In genomic region chr17:8068736-8069586, GRCh38 we compare ENCODE assay signal across 12 cellular contexts. TPM values are rescaled to one million over a fixed set of nuclear protein-coding genes. Genes with fewer than 3 reads are reported as not detected.
DNase-seq lines count a peak whose midpoint lies in the region; ATAC-seq and TF ChIP-seq lines count a peak whose summit lies in the region.
"Had no signal": no experiment of that assay in that cellular context is flagged by ENCODE, and none has a peak within 500 bp of the region (broad histone marks: within the 10 kb centered on the region; RNA-seq: fewer than 3 reads in every experiment).

No MANE protein-coding gene starts in this region.

- H3K4me3 ChIP-seq in adrenal gland (no peak overlapping the region), mucosa of descending colon (no peak overlapping the region)
- H3K4me3 ChIP-seq: thyroid gland had no signal

- peaks cover 30% of the 10 kb centered on the region for H3K27me3 Mint-ChIP-seq in activated CD8-positive, alpha-beta T cell treated with anti-CD3 and anti-CD28 coated beads for 36 hours

- H3K27ac Mint-ChIP-seq in activated CD8-positive, alpha-beta T cell treated with anti-CD3 and anti-CD28 coated beads for 36 hours, result no peak overlapping the region
- H3K27ac Mint-ChIP-seq: mesothelial cell of epicardium, T-cell had no signal

- H3K4me1 ChIP-seq in adrenal gland (replicated peaks in 1 of 2) (peaks cover 0 to 6% of the 10 kb centered on the region in 2 donors), mucosa of descending colon (ENCODE audit: low read depth) (peaks cover 36% of the 10 kb centered on the region)

- ATAC-seq in mucosa of descending colon (peak; percentile 71), GM21367 (IDR thresholded peaks at IDR 0.05; ENCODE audit: unreplicated experiment) (no peak), GM18873 (IDR thresholded peaks at IDR 0.05; ENCODE audit: low FRiP score, unreplicated experiment) (no peak)
- ATAC-seq in activated CD8-positive, alpha-beta T cell treated with anti-CD3 and anti-CD28 coated beads for 36 hours, result no peak
- ATAC-seq: T-cell had no signal

- 61 to 75% (median 71%) methylated on average over 7 to 9 of the region's 9 CpGs for WGBS in adrenal gland, 4 donors

- H3K9me3 ChIP-seq in adrenal gland (replicated peaks in 1 of 3), result no peaks in the 10 kb centered on the region
- H3K9me3 ChIP-seq in mucosa of descending colon, result no peaks in the 10 kb centered on the region
- H3K9me3 ChIP-seq: thyroid gland had no signal

- H3K4me3 Mint-ChIP-seq in activated CD8-positive, alpha-beta T cell treated with anti-CD3 and anti-CD28 coated beads for 36 hours, result no peak overlapping the region
- H3K4me3 Mint-ChIP-seq: mesothelial cell of epicardium, T-cell had no signal

- POLR2A ChIA-PET in activated CD8-positive, alpha-beta T cell treated with anti-CD3 and anti-CD28 coated beads for 36 hours (lab: Charles Lee), result interaction anchor here (0.8 kb wide), 1 partner anchor 10 kb away, joined by 7 read pairs; no protein-coding TSS in a partner anchor

- intact Hi-C loops in adrenal gland (cut with DNase I) (no loop called here), mucosa of descending colon (cut with DNase I, micrococcal nuclease) (no loop called here)
- intact Hi-C loops in activated CD8-positive, alpha-beta T cell treated with anti-CD3 and anti-CD28 coated beads for 36 hours (cut with micrococcal nuclease), result no loop called here

- H3K36me3 ChIP-seq in adrenal gland (replicated peaks in 1 of 2) (no peaks in the 10 kb centered on the region), mucosa of descending colon (ENCODE audit: low read depth) (no peaks in the 10 kb centered on the region)
- H3K36me3 ChIP-seq: thyroid gland had no signal

- peak overlapping the region in 1 of 5 donors; percentile 31 for H3K27ac ChIP-seq in adrenal gland
- H3K27ac ChIP-seq: thyroid gland had no signal

- no peak for TF ChIP-seq CTCF in adrenal gland (IDR thresholded peaks at IDR 0.05)
- no peak for TF ChIP-seq CTCF in mucosa of descending colon (IDR thresholded peaks at IDR 0.05)
- no peak for TF ChIP-seq CTCF in activated CD8-positive, alpha-beta T cell treated with anti-CD3 and anti-CD28 coated beads for 36 hours (IDR thresholded peaks at IDR 0.05)

- peaks cover 15% of the 10 kb centered on the region for H3K4me1 Mint-ChIP-seq in activated CD8-positive, alpha-beta T cell treated with anti-CD3 and anti-CD28 coated beads for 36 hours (ENCODE audit: low read depth)

- H3K9me3 Mint-ChIP-seq in activated CD8-positive, alpha-beta T cell treated with anti-CD3 and anti-CD28 coated beads for 36 hours, result no peaks in the 10 kb centered on the region
- H3K9me3 Mint-ChIP-seq: mesothelial cell of epicardium, T-cell had no signal

- DNase-seq in CMK (ENCODE audit: low read depth) (peak; percentile 38), adrenal gland (peak in 5 of 7 donors; percentile 46 to 64 (median 50)), mucosa of descending colon (peak; percentile 69 to 86 (median 72))
- no peak for DNase-seq in activated CD8-positive, alpha-beta T cell treated with anti-CD3 and anti-CD28 coated beads for 36 hours
- DNase-seq: activated CD4-positive, alpha-beta T cell treated with anti-CD3 and anti-CD28 coated beads, Interleukin-2, amount 50 U/mL, for 4 hours; retina; thyroid gland had no signal

- peaks cover 25% of the 10 kb centered on the region for H3K27me3 ChIP-seq in adrenal gland

- CTCF ChIA-PET in activated CD8-positive, alpha-beta T cell treated with anti-CD3 and anti-CD28 coated beads for 36 hours (lab: Charles Lee), result interaction anchor here (1.2 to 12.2 kb wide), 5 partner anchors 8 to 49 kb away, joined by 6 to 360 read pairs (median 110); partner anchors contain the start of genes ALOX12B and ALOXE3

- H3K36me3 Mint-ChIP-seq in activated CD8-positive, alpha-beta T cell treated with anti-CD3 and anti-CD28 coated beads for 36 hours (ENCODE audit: low read depth), result no peaks in the 10 kb centered on the region
- H3K36me3 Mint-ChIP-seq: mesothelial cell of epicardium, T-cell had no signal

- TF ChIP-seq POLR2A in adrenal gland (IDR thresholded peaks at IDR 0.05), result no peak

RNA-seq across cellular contexts. Expression of gene ALOX12B, which starts 18.6 kb away (rescaled TPM):
- total RNA-seq in adrenal gland (not detected), mucosa of descending colon (under 1 TPM; 0.25 to 0.65 (median 0.49) TPM)
- not detected for polyA plus RNA-seq in adrenal gland
- total RNA-seq in activated CD8-positive, alpha-beta T cell treated with anti-CD3 and anti-CD28 coated beads for 36 hours, result 1 to 10 TPM; 4.3 to 5.2 TPM
- total RNA-seq: Daoy, mesothelial cell of epicardium, thyroid gland had no signal

RNA-seq across cellular contexts. Expression of gene ALOX15B, which starts 30.1 kb away (rescaled TPM):
- total RNA-seq in adrenal gland (1 to 10 TPM; 2.0 to 9.8 (median 4.6) TPM), mucosa of descending colon (1 to 10 TPM in 2 of 3 donors, under 1 TPM in 1; 0.66 to 1.3 (median 1.1) TPM)
- polyA plus RNA-seq in adrenal gland, result 1 to 10 TPM; 1.1 to 5.8 (median 2.0) TPM
- under 1 TPM in 1 of 2 experiments, not detected in 1; 0.16 TPM for total RNA-seq in activated CD8-positive, alpha-beta T cell treated with anti-CD3 and anti-CD28 coated beads for 36 hours
- total RNA-seq: Daoy, mesothelial cell of epicardium had no signal

RNA-seq across cellular contexts. Expression of gene ALOXE3, which starts 49.4 kb away (rescaled TPM):
- total RNA-seq in adrenal gland, result not detected
- not detected for polyA plus RNA-seq in adrenal gland
- total RNA-seq in mucosa of descending colon, result not detected
- total RNA-seq in activated CD8-positive, alpha-beta T cell treated with anti-CD3 and anti-CD28 coated beads for 36 hours, result under 1 TPM in 1 of 2 experiments, not detected in 1; 0.09 TPM
- total RNA-seq: Daoy, thyroid gland had no signal

RNA-seq across cellular contexts. Expression of gene HES7, which starts 54.9 kb away (rescaled TPM):
- under 1 TPM in 2 of 8 donors, not detected in 6; 0.29 to 0.34 TPM for total RNA-seq in adrenal gland
- 1 to 10 TPM in 1 of 3 donors, under 1 TPM in 1, not detected in 1; 0.32 to 1.0 TPM for polyA plus RNA-seq in adrenal gland
- total RNA-seq in mucosa of descending colon, result under 1 TPM in 1 of 3 donors, not detected in 2; 0.28 TPM
- total RNA-seq in activated CD8-positive, alpha-beta T cell treated with anti-CD3 and anti-CD28 coated beads for 36 hours, result 1 to 10 TPM; 4.0 to 4.9 TPM
